Comparison of ENCODE assay signal across 1 cellular context in genomic region chr17:8222380-8222629, GRCh38.
TF ChIP-seq lines count a peak whose summit lies in the region.

No MANE protein-coding gene starts in this region.

TF ChIP-seq in A549, 52 proteins besides CTCF, POLR2A, EP300 and RAD21 (continued from another document):
- no peak for TF ChIP-seq E2F6 (IDR thresholded peaks at IDR 0.05; ENCODE audit: borderline replicate concordance, low read depth)
